1 cellular context compared by ENCODE assay signal in genomic region chr20:18103497-18103896, GRCh38.
TF ChIP-seq lines count a peak whose summit lies in the region.

No MANE protein-coding gene starts in this region.

TF ChIP-seq in SK-N-SH treated with all-trans-retinoic acid at 6 μM for 48 hours, 23 proteins besides CTCF, POLR2A, EP300 and RAD21 (continued from another document):
- TF ChIP-seq CREB5 (CRISPR knock-in tag; IDR thresholded peaks at IDR 0.05; ENCODE audit: low read depth) = no peak
- TF ChIP-seq PPARA (CRISPR knock-in tag; IDR thresholded peaks at IDR 0.05; ENCODE audit: borderline replicate concordance) = no peak
- no peak for TF ChIP-seq ZNF8 (CRISPR knock-in tag; IDR thresholded peaks at IDR 0.05)
- no peak for TF ChIP-seq BACH2 (CRISPR knock-in tag; IDR thresholded peaks at IDR 0.05; ENCODE audit: borderline replicate concordance)
